Comparison of ENCODE assay signal across 15 cellular contexts in the genomic region with DNA sequence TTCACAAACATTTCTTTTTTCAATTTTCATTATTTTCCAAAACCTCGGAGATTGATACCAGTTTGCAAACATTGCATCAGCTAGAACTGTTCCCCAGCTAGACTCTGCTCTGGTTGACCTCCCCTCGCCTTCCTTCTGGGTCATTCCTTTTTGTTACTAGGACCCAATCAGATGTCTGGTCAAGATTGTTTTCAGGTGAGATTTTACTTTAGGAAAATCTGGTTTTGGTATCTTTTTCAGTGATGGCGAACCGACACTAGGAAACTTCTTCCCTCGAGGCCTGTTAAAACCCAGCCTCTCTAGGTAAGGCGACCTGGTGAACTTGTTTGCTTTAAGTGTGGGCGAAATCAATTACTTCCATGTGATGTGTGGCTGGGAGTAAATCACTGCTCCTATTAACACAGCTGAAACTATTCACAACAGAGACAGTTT. TPM values are rescaled to one million over a fixed set of nuclear protein-coding genes. Genes with fewer than 3 reads are reported as not detected.
A peak's percentile ranks its signal among the peaks of the same experiment; 100 is the strongest.
DNase-seq lines count a peak whose midpoint lies in the region; ATAC-seq and TF ChIP-seq lines count a peak whose summit lies in the region.
"Had no signal": no experiment of that assay in that cellular context is flagged by ENCODE, and none has a peak within 500 bp of the region (broad histone marks: within the 10 kb centered on the region; RNA-seq: fewer than 3 reads in every experiment).

No MANE protein-coding gene starts in this region.

- ATAC-seq in Panc1: no peak
- peak; percentile 47 for ATAC-seq in foreskin keratinocyte
- no peak for ATAC-seq in HG02870 (IDR thresholded peaks at IDR 0.05; ENCODE audit: unreplicated experiment)
- ATAC-seq in HG03571 (IDR thresholded peaks at IDR 0.05; ENCODE audit: unreplicated experiment): no peak
- no peak for ATAC-seq in activated CD4-positive, CD25-positive, alpha-beta regulatory T cell treated with anti-CD3 and anti-CD28 coated beads, Interleukin-2, amount 50 U/mL, for 24 hours
- no peak for ATAC-seq in HG03565 (IDR thresholded peaks at IDR 0.05; ENCODE audit: unreplicated experiment)

- no peaks in the 10 kb centered on the region for H3K27me3 ChIP-seq in Panc1 (ENCODE audit: control insufficient read depth, insufficient read depth, low read length)
- H3K27me3 ChIP-seq in foreskin keratinocyte: no peaks in the 10 kb centered on the region
- H3K27me3 ChIP-seq: suprapubic skin had no signal

- peaks cover 25% of the 10 kb centered on the region for H3K27me3 Mint-ChIP-seq in nephron progenitor cell (ENCODE audit: low read depth, poor library complexity)
- H3K27me3 Mint-ChIP-seq: dendritic cell treated with granulocyte-macrophage colony-stimulating factor and Interleukin-4, amounts not matched to agents 40 ng/mL and 50 ng/mL, for 4 days had no signal

- H3K36me3 ChIP-seq in HEK293 (ENCODE audit: control insufficient read depth in 2 of 2, insufficient read depth in 1 of 2, low read length in 2 of 2) (no peaks in the 10 kb centered on the region; a peak in 1 of 3 replicates), Panc1 (ENCODE audit: control insufficient read depth, insufficient read depth, low read length) (no peaks in the 10 kb centered on the region)
- H3K36me3 ChIP-seq: suprapubic skin had no signal

- H3K9me3 ChIP-seq in HEK293 (ENCODE audit: control insufficient read depth, insufficient read depth, low read depth, low read length) (no peaks in the 10 kb centered on the region), Panc1 (ENCODE audit: control insufficient read depth, insufficient read depth, low read depth, low read length) (no peaks in the 10 kb centered on the region)
- H3K9me3 ChIP-seq: suprapubic skin had no signal

- TF ChIP-seq CTCF in HEK293 (tag by site-specific recombination; IDR thresholded peaks at IDR 0.05) (no peak), Panc1 (IDR thresholded peaks at IDR 0.05) (no peak), foreskin keratinocyte (conservative IDR thresholded peaks at IDR 0.05) (no peak), nephron progenitor cell (IDR thresholded peaks at IDR 0.05) (no peak)

- peak overlapping the region; percentile 55 for H3K27ac Mint-ChIP-seq in nephron progenitor cell
- H3K27ac Mint-ChIP-seq: dendritic cell treated with granulocyte-macrophage colony-stimulating factor and Interleukin-4, amounts not matched to agents 40 ng/mL and 50 ng/mL, for 4 days had no signal

- no peak for DNase-seq in Panc1 (ENCODE audit: low read depth, low spot score)
- DNase-seq in foreskin keratinocyte: no peak
- DNase-seq in nephron progenitor cell: no peak
- DNase-seq: activated CD4-positive, alpha-beta T cell treated with anti-CD3 and anti-CD28 coated beads, Interleukin-2, amount 50 U/mL, for 48 hours; amniotic stem cell; DMS79; NCI-H2029 treated with DMSO at 0.1 percent for 48 hours; stimulated activated CD4-positive, alpha-beta T cell treated with anti-CD3 and anti-CD28 coated beads, Interleukin-15, amount 100 ng/mL, for 24 hours had no signal

- CTCF ChIA-PET in HEK293 (lab: Yijun Ruan, JAX): interaction anchor here (0.6 to 2.4 kb wide), 4 partner anchors 12 to 1405 kb away, joined by 3 to 12 read pairs (median 6); no protein-coding TSS in a partner anchor
- CTCF ChIA-PET in Panc1 (lab: Charles Lee): no interaction called here

- POLR2A ChIA-PET in HEK293 (lab: Yijun Ruan, JAX) (no interaction called here), Panc1 (lab: Charles Lee) (no interaction called here)

- H3K4me1 Mint-ChIP-seq in nephron progenitor cell: peaks cover 34% of the 10 kb centered on the region

- no peak overlapping the region for H3K4me3 Mint-ChIP-seq in nephron progenitor cell
- H3K4me3 Mint-ChIP-seq: dendritic cell treated with granulocyte-macrophage colony-stimulating factor and Interleukin-4, amounts not matched to agents 40 ng/mL and 50 ng/mL, for 4 days had no signal

- in situ Hi-C loops in Panc1 (cut with HindIII; ENCODE audit: low pct_unique_long_range_greater_than_20kb, low sequenced_read_pairs): no loop called here

- H3K4me1 ChIP-seq in HEK293 (ENCODE audit: control insufficient read depth, insufficient read depth, low read length) (peaks cover 25% of the 10 kb centered on the region), Panc1 (ENCODE audit: control insufficient read depth, insufficient read depth, low read length) (peaks cover 8% of the 10 kb centered on the region), foreskin keratinocyte (peaks cover 23% of the 10 kb centered on the region)

- intact Hi-C loops in Panc1 (cut with micrococcal nuclease; ENCODE audit: unreplicated experiment): no loop called here

- no peak overlapping the region for H3K4me3 ChIP-seq in HEK293 (ENCODE audit: low read depth, low read length)
- no peak overlapping the region for H3K4me3 ChIP-seq in Panc1 (ENCODE audit: low read depth in 2 of 2, low read length in 2 of 2)
- H3K4me3 ChIP-seq: suprapubic skin had no signal

- no TSS peak for BruUV-seq in Panc1 (replicated peaks; lab: Mats Ljungman, UMichigan)

- H3K9me3 Mint-ChIP-seq in nephron progenitor cell: no peaks in the 10 kb centered on the region
- H3K9me3 Mint-ChIP-seq: dendritic cell treated with granulocyte-macrophage colony-stimulating factor and Interleukin-4, amounts not matched to agents 40 ng/mL and 50 ng/mL, for 4 days had no signal

- H3K36me3 Mint-ChIP-seq in nephron progenitor cell (ENCODE audit: low read depth): no peaks in the 10 kb centered on the region

- H3K27ac ChIP-seq in HEK293 (ENCODE audit: extremely low read depth, low read depth, low read length) (no peak overlapping the region), Panc1 (ENCODE audit: low read length) (peak overlapping the region; percentile 34; the same call in 1 of the 2 replicates), foreskin keratinocyte (peak overlapping the region; percentile 60)
- H3K27ac ChIP-seq: suprapubic skin had no signal

TF ChIP-seq in HEK293, 187 proteins besides CTCF, POLR2A, EP300 and RAD21:
- TF ChIP-seq ZNF561 (tag by site-specific recombination; IDR thresholded peaks at IDR 0.05; ENCODE audit: borderline replicate concordance): no peak
- TF ChIP-seq ZFP37 (tag by site-specific recombination; IDR thresholded peaks at IDR 0.05): no peak
- no peak for TF ChIP-seq ZXDB (tag by site-specific recombination; IDR thresholded peaks at IDR 0.05)
- TF ChIP-seq ZFHX2 (tag by site-specific recombination; conservative IDR thresholded peaks at IDR 0.05): peak; percentile 76
- no peak for TF ChIP-seq KLF9 (tag by site-specific recombination; IDR thresholded peaks at IDR 0.05; ENCODE audit: low read depth)
- no peak for TF ChIP-seq ZSCAN23 (tag by site-specific recombination; IDR thresholded peaks at IDR 0.05)
- no peak for TF ChIP-seq SP3 (tag by site-specific recombination; IDR thresholded peaks at IDR 0.05)
- TF ChIP-seq MEIS1 (CRISPR knock-in tag; IDR thresholded peaks at IDR 0.05; ENCODE audit: borderline replicate concordance): no peak
- no peak for TF ChIP-seq ZNF174 (tag by site-specific recombination; IDR thresholded peaks at IDR 0.05)
- TF ChIP-seq ZNF843 (tag by site-specific recombination; IDR thresholded peaks at IDR 0.05): no peak
- no peak for TF ChIP-seq ZNF830 (tag by site-specific recombination; IDR thresholded peaks at IDR 0.05; ENCODE audit: low read depth)
- peak; percentile 74 for TF ChIP-seq EGR2 (tag by site-specific recombination; IDR thresholded peaks at IDR 0.05; ENCODE audit: low read depth)
- TF ChIP-seq WT1 (tag by site-specific recombination; IDR thresholded peaks at IDR 0.05): no peak
- TF ChIP-seq ELK4 (IDR thresholded peaks at IDR 0.05; ENCODE audit: borderline replicate concordance, low read depth, low read length): no peak
- TF ChIP-seq ZNF521 (tag by site-specific recombination; IDR thresholded peaks at IDR 0.05): no peak
- TF ChIP-seq TRIM28 (IDR thresholded peaks at IDR 0.05; ENCODE audit: borderline replicate concordance, low read length): peak; percentile 15; the same call in 1 of the 2 replicates
- no peak for TF ChIP-seq KLF7 (tag by site-specific recombination; IDR thresholded peaks at IDR 0.05; ENCODE audit: borderline replicate concordance)
- no peak for TF ChIP-seq ZNF629 (tag by site-specific recombination; IDR thresholded peaks at IDR 0.05)
- no peak for TF ChIP-seq ZNF560 (tag by site-specific recombination; IDR thresholded peaks at IDR 0.05; ENCODE audit: borderline replicate concordance)
- no peak for TF ChIP-seq ZNF416 (tag by site-specific recombination; IDR thresholded peaks at IDR 0.05)

RNA-seq across cellular contexts. Expression of gene PROSER2, which starts 8.4 kb away (rescaled TPM):
- total RNA-seq in Panc1 (2021; ENCODE audit: unreplicated experiment): 4.1 TPM
- polyA plus RNA-seq in Panc1 (2012; ENCODE audit: insufficient read length): 2.5 TPM
- total RNA-seq in foreskin keratinocyte: 17.2 and 22.2 TPM in 2 replicates
- 18.1 and 22.8 TPM in 2 replicates for polyA plus RNA-seq in foreskin keratinocyte
